Comparison of ENCODE assay signal across 8 cellular contexts in the genomic region with DNA sequence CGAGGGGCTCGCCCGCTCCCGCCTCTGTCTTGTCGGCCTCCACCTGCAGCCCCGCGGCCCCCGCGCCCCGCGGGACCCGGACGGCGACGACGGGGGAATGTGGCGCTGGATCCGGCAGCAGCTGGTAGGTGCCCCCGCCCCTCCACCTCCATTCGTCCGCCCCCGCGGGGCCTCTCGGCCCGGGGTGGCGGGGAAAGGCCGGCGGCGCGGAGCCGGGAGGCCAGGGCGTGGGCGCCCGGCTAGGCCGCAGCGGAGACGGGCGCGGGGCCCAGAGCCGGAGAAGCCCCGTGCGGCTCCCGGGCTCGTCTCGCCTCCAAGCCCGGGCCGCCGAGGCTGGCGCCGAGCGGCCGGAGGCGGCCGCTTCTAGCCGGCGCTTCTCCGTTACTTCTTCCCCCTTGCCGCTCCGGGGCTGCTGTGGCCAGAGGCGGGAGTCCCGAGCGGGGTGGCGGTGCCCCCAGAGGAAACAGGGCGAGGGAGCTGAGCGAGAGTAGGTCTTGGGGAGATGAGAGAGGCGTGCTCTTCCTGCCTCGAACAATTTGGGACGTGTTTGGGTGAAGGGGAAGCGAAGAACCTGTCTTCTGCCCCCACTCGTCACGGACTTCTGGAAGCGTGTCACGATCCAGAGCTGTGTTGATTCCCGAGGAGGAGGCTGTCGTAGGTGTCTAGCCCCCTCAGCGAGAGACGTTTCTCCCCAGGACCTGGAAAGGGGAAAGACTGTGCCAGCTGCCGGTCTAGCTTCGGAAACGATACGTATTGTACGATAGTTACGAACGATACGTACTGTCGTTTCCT. TPM values are rescaled to one million over a fixed set of nuclear protein-coding genes. Genes with fewer than 3 reads are reported as not detected.
DNase-seq lines count a peak whose midpoint lies in the region; ATAC-seq and TF ChIP-seq lines count a peak whose summit lies in the region.

No MANE protein-coding gene starts in this region.

- TF ChIP-seq CTCF in body of pancreas (IDR thresholded peaks at IDR 0.05) (no peak), smooth muscle cell (IDR thresholded peaks at IDR 0.05; ENCODE audit: borderline replicate concordance, insufficient read depth, poor library complexity, severe bottlenecking) (no peak)

- H3K4me3 Mint-ChIP-seq in T-helper 2 cell treated with Interferon-gamma antibody and Interleukin-4, amounts not matched to agents 5 μg/mL and 100 μg/mL, for 36 hours: peak overlapping the region; percentile 95

- H3K4me1 ChIP-seq in body of pancreas: peaks cover 31% of the 10 kb centered on the region
- H3K4me1 ChIP-seq in iPS-20b (ENCODE audit: insufficient read depth, low read length): no peaks in the 10 kb centered on the region
- H3K4me1 ChIP-seq in smooth muscle cell (ENCODE audit: low read depth): peaks cover 16% of the 10 kb centered on the region

- H3K9me3 ChIP-seq in body of pancreas (no peaks in the 10 kb centered on the region), iPS-20b (ENCODE audit: insufficient read depth, low read depth, low read length) (no peaks in the 10 kb centered on the region), smooth muscle cell (replicated peaks; ENCODE audit: low read depth) (no peaks in the 10 kb centered on the region)

- peaks cover 30% of the 10 kb centered on the region for H3K4me1 Mint-ChIP-seq in T-helper 2 cell treated with Interferon-gamma antibody and Interleukin-4, amounts not matched to agents 5 μg/mL and 100 μg/mL, for 36 hours (ENCODE audit: low read depth)

- H3K4me2 ChIP-seq in smooth muscle cell: peak overlapping the region; percentile 98

- peak in 2 of 3 donors; percentile 45 to 64 for TF ChIP-seq POLR2A in body of pancreas (IDR thresholded peaks at IDR 0.05)

- H3K9me3 Mint-ChIP-seq in T-helper 2 cell treated with Interferon-gamma antibody and Interleukin-4, amounts not matched to agents 5 μg/mL and 100 μg/mL, for 36 hours: no peaks in the 10 kb centered on the region

- H3K9ac ChIP-seq in iPS-20b (ENCODE audit: low read depth, low read length) (peak overlapping the region; percentile 62; the same call in 1 of the 2 replicates), smooth muscle cell (ENCODE audit: low read depth) (peak overlapping the region; percentile 94)

- peaks cover 3% of the 10 kb centered on the region for H3F3A ChIP-seq in smooth muscle cell (ENCODE audit: low read depth)

- peak overlapping the region; percentile 77 to 98 (median 94) for H3K27ac ChIP-seq in body of pancreas
- no peak overlapping the region for H3K27ac ChIP-seq in iPS-20b (ENCODE audit: low read length)
- peak overlapping the region; percentile 88 for H3K27ac ChIP-seq in smooth muscle cell (ENCODE audit: low read depth)

- peak overlapping the region; percentile 74 for H2AFZ ChIP-seq in smooth muscle cell (ENCODE audit: low read depth)

- 0 to 1% methylated on average over 21 to 83 of the region's 86 CpGs for WGBS in body of pancreas, 2 donors
- WGBS in smooth muscle cell (ENCODE audit: low lambda C conversion rate): under 1% methylated on average over 60 of the region's 86 CpGs

- peak; percentile 29 for ATAC-seq in GM21717 (IDR thresholded peaks at IDR 0.05; ENCODE audit: unreplicated experiment)
- ATAC-seq in body of pancreas: peak; percentile 64

- peak overlapping the region; percentile 95 for H3K4me3 ChIP-seq in Jurkat, Clone E6-1 (ENCODE audit: low read length)
- H3K4me3 ChIP-seq in body of pancreas: peak overlapping the region; percentile 53 to 82
- peak overlapping the region; percentile 95 for H3K4me3 ChIP-seq in iPS-20b (ENCODE audit: low read length)
- H3K4me3 ChIP-seq in smooth muscle cell: peak overlapping the region; percentile 96

- peak; percentile 21 for DNase-seq in GDM1 (lab: John Stamatoyannopoulos, UW)
- DNase-seq in Jurkat, Clone E6-1 (ENCODE audit: low read depth, low spot score): peak; percentile 34
- DNase-seq in T-helper 2 cell treated with Interferon-gamma antibody and Interleukin-4, amounts not matched to agents 5 μg/mL and 100 μg/mL, for 36 hours (ENCODE audit: low spot score): no peak
- peak; percentile 37 to 61 (median 44) for DNase-seq in body of pancreas
- DNase-seq in smooth muscle cell (lab: John Stamatoyannopoulos, UW; ENCODE audit: unreplicated experiment): peak; percentile 65
- DNase-seq in NCI-H2029 treated with DMSO at 0.1 percent for 48 hours (lab: John Stamatoyannopoulos, UW): no peak

- H3K79me2 ChIP-seq in smooth muscle cell (ENCODE audit: low read depth): peaks cover 45% of the 10 kb centered on the region

- H4K20me1 ChIP-seq in smooth muscle cell (ENCODE audit: low read depth): peaks cover 41% of the 10 kb centered on the region

- no peaks in the 10 kb centered on the region for H3K36me3 ChIP-seq in body of pancreas (replicated peaks in 1 of 2; ENCODE audit: insufficient read depth in 1 of 2, low read depth in 2 of 2)
- H3K36me3 ChIP-seq in iPS-20b (ENCODE audit: insufficient read depth, low read depth, low read length): no peaks in the 10 kb centered on the region
- no peaks in the 10 kb centered on the region for H3K36me3 ChIP-seq in smooth muscle cell (ENCODE audit: low read depth)

- intact Hi-C loops in body of pancreas (cut with DNase I): no loop called here

- peak overlapping the region; percentile 92 for H3K27ac Mint-ChIP-seq in T-helper 2 cell treated with Interferon-gamma antibody and Interleukin-4, amounts not matched to agents 5 μg/mL and 100 μg/mL, for 36 hours

- H3K27me3 ChIP-seq in body of pancreas (no peaks in the 10 kb centered on the region), iPS-20b (ENCODE audit: insufficient read depth, low read length) (peaks cover 42% of the 10 kb centered on the region), smooth muscle cell (ENCODE audit: low read depth) (peaks cover 7% of the 10 kb centered on the region)

- no peaks in the 10 kb centered on the region for H3K27me3 Mint-ChIP-seq in T-helper 2 cell treated with Interferon-gamma antibody and Interleukin-4, amounts not matched to agents 5 μg/mL and 100 μg/mL, for 36 hours (ENCODE audit: low read depth)

- peaks cover 26% of the 10 kb centered on the region for H3K36me3 Mint-ChIP-seq in T-helper 2 cell treated with Interferon-gamma antibody and Interleukin-4, amounts not matched to agents 5 μg/mL and 100 μg/mL, for 36 hours (ENCODE audit: low read depth)

RNA-seq across cellular contexts. Expression of a gene that starts 0.6 kb away (rescaled TPM):
- polyA plus RNA-seq in Jurkat, Clone E6-1 (2012; ENCODE audit: insufficient read depth, insufficient read length): 39.1 TPM
- total RNA-seq in body of pancreas (100 to 1,000 TPM in 1 of 2 donors, 10 to 100 TPM in 1; 30.1 to 125 TPM), smooth muscle cell (48.7 and 57.0 TPM in 2 replicates)
- polyA plus RNA-seq in smooth muscle cell: 12.0 and 13.6 TPM in 2 replicates

Comparison
In these comparisons a context has a peak if more than half of its experiments do, and no peak if none do; other contexts are left out.
1. DNase-seq: peak in GDM1 (single experiment), Jurkat, Clone E6-1 (single experiment), body of pancreas (4 of 4) and smooth muscle cell (single experiment); none in T-helper 2 cell treated with Interferon-gamma antibody and Interleukin-4, amounts not matched to agents 5 μg/mL and 100 μg/mL, for 36 hours (single experiment) and NCI-H2029 treated with DMSO at 0.1 percent for 48 hours (single experiment).
2. Peak in every context shown above with its lines, with median percentiles within 50 percentile points of each other: H3K4me3 ChIP-seq.